Comparison of ENCODE assay signal across 11 cellular contexts in genomic region chr4:173522874-173523395, GRCh38. TPM values are rescaled to one million over a fixed set of nuclear protein-coding genes. Genes with fewer than 3 reads are reported as not detected.
DNase-seq lines count a peak whose midpoint lies in the region; ATAC-seq and TF ChIP-seq lines count a peak whose summit lies in the region.
"Had no signal": no experiment of that assay in that cellular context is flagged by ENCODE, and none has a peak within 500 bp of the region (broad histone marks: within the 10 kb centered on the region; RNA-seq: fewer than 3 reads in every experiment).

No MANE protein-coding gene starts in this region.

- H3K79me2 ChIP-seq in PC-9 (ENCODE audit: low read depth): no peaks in the 10 kb centered on the region

- intact Hi-C loops in CD4-positive, alpha-beta T cell (cut with DNase I, micrococcal nuclease): loop anchor here in 1 of 2 experiments (10.0 kb wide), 1 partner anchor 692 kb away; no protein-coding TSS in a partner anchor
- intact Hi-C loops in heart left ventricle (cut with DNase I): loop anchor here in 1 of 10 donors (5.0 kb wide), 1 partner anchor 629 kb away; no protein-coding TSS in a partner anchor
- intact Hi-C loops in posterior vena cava (cut with DNase I): no loop called here
- intact Hi-C loops in PC-9 (cut with micrococcal nuclease; ENCODE audit: unreplicated experiment): no loop called here

- WGBS in heart left ventricle, 4 donors: 13 to 32% (median 23%) methylated on average over 21 to 24 of the region's 24 CpGs

- no peak for TF ChIP-seq CTCF in CD4-positive, alpha-beta T cell (IDR thresholded peaks at IDR 0.05)
- TF ChIP-seq CTCF in WERI-Rb-1 (IDR thresholded peaks at IDR 0.05; ENCODE audit: low read depth, low read length) (no peak), heart left ventricle (IDR thresholded peaks at IDR 0.05) (peak in 3 of 12 donors; percentile 7 to 26 (median 9)), PC-9 (conservative IDR thresholded peaks at IDR 0.05) (no peak)

- no TSS peak for BruUV-seq in PC-9 (replicated peaks; lab: Mats Ljungman, UMichigan)

- no peaks in the 10 kb centered on the region for H3K9me2 ChIP-seq in PC-9 (ENCODE audit: insufficient read depth)

- peaks cover 0 to 45% (median 17%) of the 10 kb centered on the region in 12 donors for H3K4me1 ChIP-seq in heart left ventricle
- no peaks in the 10 kb centered on the region for H3K4me1 ChIP-seq in PC-9 (replicated peaks; ENCODE audit: insufficient read depth)

- H3F3A ChIP-seq in PC-9 (ENCODE audit: insufficient read depth, low read depth): no peaks in the 10 kb centered on the region

- H3K4me1 Mint-ChIP-seq in CD4-positive, alpha-beta T cell (ENCODE audit: low read depth): peaks cover 43% of the 10 kb centered on the region

- peak overlapping the region; percentile 62 for H3K4me3 Mint-ChIP-seq in CD4-positive, alpha-beta T cell

- no peak overlapping the region for H2AFZ ChIP-seq in PC-9

- no peak overlapping the region for H3K27ac ChIP-seq in CD4-positive, alpha-beta T cell (ENCODE audit: low read depth, low read length)
- H3K27ac ChIP-seq in WERI-Rb-1 (peak overlapping the region; percentile 85), heart left ventricle (peak overlapping the region; percentile 83 to 99 (median 95)), PC-9 (no peak overlapping the region)

- H3K36me3 Mint-ChIP-seq in CD4-positive, alpha-beta T cell (ENCODE audit: low read depth): peaks cover 1% of the 10 kb centered on the region

- H3K27me3 ChIP-seq in CD4-positive, alpha-beta T cell (ENCODE audit: control insufficient read depth, insufficient read depth, low read length): peaks cover 100% of the 10 kb centered on the region
- no peaks in the 10 kb centered on the region for H3K27me3 ChIP-seq in WERI-Rb-1 (ENCODE audit: insufficient read depth, low read depth, severe bottlenecking)
- H3K27me3 ChIP-seq in heart left ventricle: peaks cover 0 to 98% (median 9%) of the 10 kb centered on the region in 9 donors
- H3K27me3 ChIP-seq in PC-9 (ENCODE audit: insufficient read depth, low read depth): no peaks in the 10 kb centered on the region

- no peak overlapping the region for H3K4me2 ChIP-seq in PC-9

- H3K27ac Mint-ChIP-seq in CD4-positive, alpha-beta T cell: no peak overlapping the region

- peaks cover 6% of the 10 kb centered on the region for H3K9me3 Mint-ChIP-seq in CD4-positive, alpha-beta T cell

- H3K4me3 ChIP-seq in WERI-Rb-1 (ENCODE audit: low read depth, low read length) (peak overlapping the region; percentile 58), heart left ventricle (peak overlapping the region; percentile 9 to 95 (median 82)), PC-9 (no peak overlapping the region)

- no peaks in the 10 kb centered on the region for H4K20me1 ChIP-seq in PC-9 (ENCODE audit: insufficient read depth)

- DNase-seq in CD4-positive, alpha-beta T cell: no peak
- DNase-seq in WERI-Rb-1 (no peak), heart left ventricle (peak in 2 of 5 donors; percentile 56 to 73), posterior vena cava (ENCODE audit: low spot score) (peak; percentile 75), NCI-H510A treated with DMSO at 0.1 percent for 48 hours (lab: John Stamatoyannopoulos, UW) (no peak), NCI-H1694 treated with DMSO at 0.1 percent for 48 hours (lab: John Stamatoyannopoulos, UW) (no peak), PC-9 (no peak)
- DNase-seq: DMS79 treated with DMSO at 0.1 percent for 48 hours, NCI-H1436 treated with DMSO at 0.1 percent for 48 hours, T-helper 9 cell had no signal

- H3K9me3 ChIP-seq in CD4-positive, alpha-beta T cell (ENCODE audit: control insufficient read depth, low read length): peaks cover 18% of the 10 kb centered on the region
- peaks cover 11% of the 10 kb centered on the region for H3K9me3 ChIP-seq in WERI-Rb-1 (ENCODE audit: severe bottlenecking)
- H3K9me3 ChIP-seq in heart left ventricle: no peaks in the 10 kb centered on the region
- no peaks in the 10 kb centered on the region for H3K9me3 ChIP-seq in PC-9 (ENCODE audit: insufficient read depth, low read depth)

- ATAC-seq in CD4-positive, alpha-beta T cell (ENCODE audit: poor library complexity): no peak
- ATAC-seq in heart left ventricle (peak; percentile 1 to 6 (median 2)), GM18909 (IDR thresholded peaks at IDR 0.05; ENCODE audit: poor library complexity, unreplicated experiment) (no peak)

- CTCF ChIA-PET in CD4-positive, alpha-beta T cell (lab: Charles Lee): no interaction called here
- CTCF ChIA-PET in PC-9 (lab: Charles Lee): interaction anchor here (0.7 kb wide), 1 partner anchor 1120 kb away, joined by 3 read pairs; no protein-coding TSS in a partner anchor

- H3K27me3 Mint-ChIP-seq in CD4-positive, alpha-beta T cell: peaks cover 100% of the 10 kb centered on the region

- TF ChIP-seq POLR2A in heart left ventricle (IDR thresholded peaks at IDR 0.05): no peak

- POLR2A ChIA-PET in CD4-positive, alpha-beta T cell (lab: Charles Lee): no interaction called here
- POLR2A ChIA-PET in PC-9 (lab: Charles Lee; ENCODE audit: unreplicated experiment): no interaction called here

- H3K36me3 ChIP-seq in WERI-Rb-1 (peaks cover 21% of the 10 kb centered on the region), heart left ventricle (peaks cover 0 to 7% (median 0%) of the 10 kb centered on the region in 9 donors), PC-9 (ENCODE audit: low read depth) (no peaks in the 10 kb centered on the region)

RNA-seq across cellular contexts. Expression of gene HAND2, which starts 7.1 kb away (rescaled TPM):
- total RNA-seq in CD4-positive, alpha-beta T cell: not detected
- total RNA-seq in heart left ventricle: 100 to 1,000 TPM in 8 of 9 donors, 10 to 100 TPM in 1; 89.3 to 188 (median 129) TPM
- polyA plus RNA-seq in heart left ventricle: 100 to 1,000 TPM in 1 of 2 donors, 10 to 100 TPM in 1; 72.8 to 105 TPM
- 1 to 10 TPM; 1.1 to 3.5 TPM for total RNA-seq in posterior vena cava
- total RNA-seq in PC-9 (2021): not detected in 2 replicates

Comparison
In these comparisons a context has a peak if more than half of its experiments do, and no peak if none do; other contexts are left out.
1. ATAC-seq: peak in heart left ventricle (4 of 4); none in CD4-positive, alpha-beta T cell (single experiment) and GM18909 (single experiment).
2. H3K27ac ChIP-seq: peak in WERI-Rb-1 (single experiment) and heart left ventricle (12 of 12); none in CD4-positive, alpha-beta T cell (single experiment) and PC-9 (single experiment).
3. RNA of gene HAND2, which starts 7.1 kb away (total RNA-seq): 89.3 to 188 TPM in heart left ventricle; 1.1 to 3.5 TPM in posterior vena cava, not detected in CD4-positive, alpha-beta T cell and not detected in PC-9; every median in the first group is over 10 times any median in the second.